12 cellular contexts compared by ENCODE assay signal in the genomic region with DNA sequence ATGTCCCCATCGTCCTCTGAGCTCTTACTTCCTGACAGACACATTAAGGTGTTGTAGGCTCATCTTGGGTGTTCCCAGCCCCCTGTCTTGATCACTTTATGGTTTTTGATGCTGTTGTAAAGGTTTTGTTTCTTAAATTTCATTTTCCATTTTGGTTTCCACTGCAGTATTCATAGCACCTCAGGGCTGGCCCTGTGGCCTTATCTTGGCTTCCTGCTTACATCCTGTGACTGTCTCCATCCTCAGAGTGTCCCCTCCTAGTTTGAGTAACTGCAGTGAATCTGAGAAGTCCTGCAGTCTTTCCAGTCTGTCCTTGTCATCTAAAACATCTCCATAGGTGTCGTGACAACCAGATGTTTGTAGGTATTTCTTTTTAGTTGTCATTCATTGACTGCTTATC. TPM values are rescaled to one million over a fixed set of nuclear protein-coding genes. Genes with fewer than 3 reads are reported as not detected.
DNase-seq lines count a peak whose midpoint lies in the region; ATAC-seq and TF ChIP-seq lines count a peak whose summit lies in the region.
"Had no signal": no experiment of that assay in that cellular context is flagged by ENCODE, and none has a peak within 500 bp of the region (broad histone marks: within the 10 kb centered on the region; RNA-seq: fewer than 3 reads in every experiment).

No MANE protein-coding gene starts in this region.

- no peaks in the 10 kb centered on the region for H3K9me3 Mint-ChIP-seq in T-helper 2 cell treated with Interferon-gamma antibody and Interleukin-4, amounts not matched to agents 5 μg/mL and 100 μg/mL, for 36 hours
- H3K9me3 Mint-ChIP-seq in HFFc6, result no peaks in the 10 kb centered on the region

- H3K4me1 Mint-ChIP-seq in T-helper 2 cell treated with Interferon-gamma antibody and Interleukin-4, amounts not matched to agents 5 μg/mL and 100 μg/mL, for 36 hours (ENCODE audit: low read depth), result peaks cover 83% of the 10 kb centered on the region
- H3K4me1 Mint-ChIP-seq in HFFc6 (ENCODE audit: low read depth), result peaks cover 64% of the 10 kb centered on the region

- DNase-seq in activated CD4-positive, alpha-beta T cell treated with anti-CD3 and anti-CD28 coated beads for 48 hours, result peak; percentile 45
- DNase-seq in activated CD4-positive, alpha-beta T cell treated with anti-CD3 and anti-CD28 coated beads, Interleukin-2, amount 50 U/mL, for 4 hours, result no peak
- DNase-seq in T-helper 2 cell treated with Interferon-gamma antibody and Interleukin-4, amounts not matched to agents 5 μg/mL and 100 μg/mL, for 36 hours (ENCODE audit: low spot score), result peak; percentile 66
- DNase-seq in stimulated activated CD8-positive, alpha-beta memory T cell treated with anti-CD3 and anti-CD28 coated beads, Interleukin-12 subunit alpha, Interleukin-12 subunit beta, amount 100 ng/mL, for 24 hours (ENCODE audit: extremely low read depth), result peak; percentile 14
- DNase-seq in HFFc6, result no peak
- no peak for DNase-seq in mesenteric fat pad (ENCODE audit: low spot score)
- DNase-seq in MV-4-11 (lab: John Stamatoyannopoulos, UW), result no peak
- DNase-seq: mammary epithelial cell, NCI-H2081 treated with DMSO at 0.1 percent for 48 hours, WERI-Rb-1 had no signal

- TF ChIP-seq CTCF in HFFc6 (IDR thresholded peaks at IDR 0.05), result no peak

- H3K36me3 Mint-ChIP-seq in T-helper 2 cell treated with Interferon-gamma antibody and Interleukin-4, amounts not matched to agents 5 μg/mL and 100 μg/mL, for 36 hours (ENCODE audit: low read depth), result peaks cover 34% of the 10 kb centered on the region
- H3K36me3 Mint-ChIP-seq in HFFc6 (ENCODE audit: low read depth), result peaks cover 12% of the 10 kb centered on the region

- peak overlapping the region; percentile 81 for H3K4me3 Mint-ChIP-seq in T-helper 2 cell treated with Interferon-gamma antibody and Interleukin-4, amounts not matched to agents 5 μg/mL and 100 μg/mL, for 36 hours
- no peak overlapping the region for H3K4me3 Mint-ChIP-seq in HFFc6

- peak; percentile 50 for ATAC-seq in HG02571 (IDR thresholded peaks at IDR 0.05; ENCODE audit: unreplicated experiment)
- ATAC-seq: A549 had no signal

- H3K27me3 Mint-ChIP-seq in T-helper 2 cell treated with Interferon-gamma antibody and Interleukin-4, amounts not matched to agents 5 μg/mL and 100 μg/mL, for 36 hours (ENCODE audit: low read depth), result no peaks in the 10 kb centered on the region
- no peaks in the 10 kb centered on the region for H3K27me3 Mint-ChIP-seq in HFFc6 (ENCODE audit: insufficient read depth)

- peak overlapping the region; percentile 95 for H3K27ac Mint-ChIP-seq in T-helper 2 cell treated with Interferon-gamma antibody and Interleukin-4, amounts not matched to agents 5 μg/mL and 100 μg/mL, for 36 hours
- H3K27ac Mint-ChIP-seq in HFFc6, result no peak overlapping the region

RNA-seq across cellular contexts. Expression of gene JARID2, which starts 50.9 kb away (rescaled TPM):
- 10 to 100 TPM in 1 of 6 experiments, 1 to 10 TPM in 5; 8.3 to 10.1 (median 9.5) TPM for total RNA-seq in HFFc6 (2021; fragmentation: NEBNext Ultra II Directional; extraction: Animal tissue kit (Norgen Biotek cat#: 25700))
- total RNA-seq in mesenteric fat pad, result 13.8 TPM

Comparison
In these comparisons a context has a peak if more than half of its experiments do, and no peak if none do; other contexts are left out.
1. DNase-seq: peak in activated CD4-positive, alpha-beta T cell treated with anti-CD3 and anti-CD28 coated beads for 48 hours (single experiment), T-helper 2 cell treated with Interferon-gamma antibody and Interleukin-4, amounts not matched to agents 5 μg/mL and 100 μg/mL, for 36 hours (single experiment) and stimulated activated CD8-positive, alpha-beta memory T cell treated with anti-CD3 and anti-CD28 coated beads, Interleukin-12 subunit alpha, Interleukin-12 subunit beta, amount 100 ng/mL, for 24 hours (single experiment); none in activated CD4-positive, alpha-beta T cell treated with anti-CD3 and anti-CD28 coated beads, Interleukin-2, amount 50 U/mL, for 4 hours (0 of 2), HFFc6 (single experiment), mesenteric fat pad (single experiment) and MV-4-11 (single experiment).